In genomic region chr1:41362749-41363631, GRCh38 we compare ENCODE assay signal across 12 cellular contexts. TPM values are rescaled to one million over a fixed set of nuclear protein-coding genes. Genes with fewer than 3 reads are reported as not detected.
DNase-seq lines count a peak whose midpoint lies in the region; ATAC-seq, FAIRE-seq and TF ChIP-seq lines count a peak whose summit lies in the region.
"Had no signal": no experiment of that assay in that cellular context is flagged by ENCODE, and none has a peak within 500 bp of the region (broad histone marks: within the 10 kb centered on the region; RNA-seq: fewer than 3 reads in every experiment).

No MANE protein-coding gene starts in this region.

- H3K4me3 Mint-ChIP-seq in activated CD4-positive, alpha-beta T cell treated with anti-CD3 and anti-CD28 coated beads for 36 hours: peak overlapping the region; percentile 49

- H2AFZ ChIP-seq in KMS-11 (ENCODE audit: low read depth): no peak overlapping the region

- H3K27me3 ChIP-seq in KMS-11 (ENCODE audit: insufficient read depth, low read depth): no peaks in the 10 kb centered on the region
- no peaks in the 10 kb centered on the region for H3K27me3 ChIP-seq in gastrocnemius medialis

- DNase-seq in activated CD4-positive, alpha-beta T cell treated with anti-CD3 and anti-CD28 coated beads for 36 hours: no peak
- no peak for DNase-seq in activated CD4-positive, alpha-beta T cell treated with anti-CD3 and anti-CD28 coated beads, Interleukin-2, amount 50 U/mL, for 48 hours
- DNase-seq in epithelial cell of esophagus (ENCODE audit: low read depth) (no peak), gastrocnemius medialis (no peak), GM19239 (ENCODE audit: insufficient read length, low spot score) (no peak), DMS114 treated with DMSO at 0.1 percent for 48 hours (lab: John Stamatoyannopoulos, UW; ENCODE audit: unreplicated experiment) (no peak), AG20443 (ENCODE audit: low spot score) (no peak)
- DNase-seq: HCEC 1CT, kidney glomerular epithelial cell, NCI-H2171 had no signal

- H3K9me3 ChIP-seq in gastrocnemius medialis: no peaks in the 10 kb centered on the region

- no peak overlapping the region for H3K9ac ChIP-seq in KMS-11

- H3K4me1 Mint-ChIP-seq in activated CD4-positive, alpha-beta T cell treated with anti-CD3 and anti-CD28 coated beads for 36 hours: peaks cover 14% of the 10 kb centered on the region

- H3K27ac Mint-ChIP-seq in activated CD4-positive, alpha-beta T cell treated with anti-CD3 and anti-CD28 coated beads for 36 hours: no peak overlapping the region
- H3K27ac Mint-ChIP-seq: activated naive CD4-positive, alpha-beta T cell treated with anti-CD3 and anti-CD28 coated beads, Interleukin-2, amount 50 U/mL, for 72 hours had no signal

- H4K20me1 ChIP-seq in KMS-11 (ENCODE audit: insufficient read depth): no peaks in the 10 kb centered on the region

- CTCF ChIA-PET in activated CD4-positive, alpha-beta T cell treated with anti-CD3 and anti-CD28 coated beads for 36 hours (lab: Charles Lee): interaction anchor here (0.6 to 1.7 kb wide), 3 partner anchors 8 to 15 kb away, joined by 3 to 4 read pairs (median 4); no protein-coding TSS in a partner anchor

- no peaks in the 10 kb centered on the region for H3K36me3 ChIP-seq in KMS-11 (ENCODE audit: insufficient read depth)
- H3K36me3 ChIP-seq in gastrocnemius medialis: no peaks in the 10 kb centered on the region

- no peak for TF ChIP-seq POLR2A in gastrocnemius medialis (IDR thresholded peaks at IDR 0.05)

- intact Hi-C loops in activated CD4-positive, alpha-beta T cell treated with anti-CD3 and anti-CD28 coated beads for 36 hours (cut with DNase I, micrococcal nuclease): loop anchor here in 1 of 2 experiments (5.0 to 10.0 kb wide), 6 partner anchors 121 to 1404 kb away; partner anchors contain the start of genes C1orf50, P3H1, PPCS and SCMH1
- intact Hi-C loops in gastrocnemius medialis (cut with DNase I; ENCODE audit: low total_unique reads): no loop called here

- peak overlapping the region; percentile 27 for H3K4me3 ChIP-seq in KMS-11 (IDR thresholded peaks at IDR 0.05; ENCODE audit: insufficient read depth, low read depth, low read length)
- H3K4me3 ChIP-seq in epithelial cell of esophagus (ENCODE audit: low read length): peak overlapping the region; percentile 28
- H3K4me3 ChIP-seq in gastrocnemius medialis: peak overlapping the region; percentile 57 to 83 (median 59)

- POLR2A ChIA-PET in activated CD4-positive, alpha-beta T cell treated with anti-CD3 and anti-CD28 coated beads for 36 hours (lab: Charles Lee): interaction anchor here (1.0 kb wide), 1 partner anchor 265 kb away, joined by 4 read pairs; no protein-coding TSS in a partner anchor

- H3K4me2 ChIP-seq in KMS-11: peak overlapping the region; percentile 88

- H3K27ac ChIP-seq in KMS-11: no peak overlapping the region
- peak overlapping the region in 2 of 4 donors; percentile 74 to 84 for H3K27ac ChIP-seq in gastrocnemius medialis

- no peak for TF ChIP-seq CTCF in KMS-11 (conservative IDR thresholded peaks at IDR 0.05; ENCODE audit: low read depth, low read length)
- no peak for TF ChIP-seq CTCF in epithelial cell of esophagus (IDR thresholded peaks at IDR 0.05; ENCODE audit: insufficient read depth, low read depth, low read length, missing control alignments)
- TF ChIP-seq CTCF in gastrocnemius medialis (IDR thresholded peaks at IDR 0.05 in 4 of 5, conservative IDR thresholded peaks at IDR 0.05 in 1 of 5): no peak

- H3K4me1 ChIP-seq in KMS-11 (ENCODE audit: low read depth, poor library complexity, severe bottlenecking) (peaks cover 73% of the 10 kb centered on the region), gastrocnemius medialis (peaks cover 33 to 51% of the 10 kb centered on the region in 2 donors)

- no peak for ATAC-seq in activated CD4-positive, alpha-beta T cell treated with anti-CD3 and anti-CD28 coated beads for 36 hours
- no peak for ATAC-seq in gastrocnemius medialis
- ATAC-seq: activated naive CD4-positive, alpha-beta T cell treated with anti-CD3 and anti-CD28 coated beads, Interleukin-2, amount 50 U/mL, for 72 hours had no signal

- H3K36me3 Mint-ChIP-seq in activated CD4-positive, alpha-beta T cell treated with anti-CD3 and anti-CD28 coated beads for 36 hours (ENCODE audit: low read depth): no peaks in the 10 kb centered on the region
- H3K36me3 Mint-ChIP-seq: activated naive CD4-positive, alpha-beta T cell treated with anti-CD3 and anti-CD28 coated beads, Interleukin-2, amount 50 U/mL, for 72 hours had no signal

- peaks cover 33% of the 10 kb centered on the region for H3K27me3 Mint-ChIP-seq in activated CD4-positive, alpha-beta T cell treated with anti-CD3 and anti-CD28 coated beads for 36 hours

- in situ Hi-C loops in gastrocnemius medialis (cut with MboI; ENCODE audit: low sequenced_read_pairs in 4 of 4): loop anchor here in 2 of 4 donors (10.0 kb wide), 1 partner anchor 52 kb away; no protein-coding TSS in a partner anchor

- H3K9me3 Mint-ChIP-seq in activated CD4-positive, alpha-beta T cell treated with anti-CD3 and anti-CD28 coated beads for 36 hours (ENCODE audit: low read depth): no peaks in the 10 kb centered on the region
- H3K9me3 Mint-ChIP-seq: activated naive CD4-positive, alpha-beta T cell treated with anti-CD3 and anti-CD28 coated beads, Interleukin-2, amount 50 U/mL, for 72 hours had no signal

- H3K79me2 ChIP-seq in KMS-11 (ENCODE audit: insufficient read depth, low read depth): peaks cover 13% of the 10 kb centered on the region; the same call in 1 of the 2 replicates

- FAIRE-seq in GM19239 (lab: Jason Lieb, UNC): no peak

RNA-seq across cellular contexts. Expression of gene FOXO6, which starts 1.8 kb away (rescaled TPM):
- under 1 TPM in 1 of 2 experiments, not detected in 1; 0.09 TPM for total RNA-seq in activated CD4-positive, alpha-beta T cell treated with anti-CD3 and anti-CD28 coated beads for 36 hours
- total RNA-seq in gastrocnemius medialis: 1 to 10 TPM in 2 of 4 donors, under 1 TPM in 2; 0.20 to 3.9 (median 0.94) TPM
